ENCODE assay signal across 8 cellular contexts in the genomic region with DNA sequence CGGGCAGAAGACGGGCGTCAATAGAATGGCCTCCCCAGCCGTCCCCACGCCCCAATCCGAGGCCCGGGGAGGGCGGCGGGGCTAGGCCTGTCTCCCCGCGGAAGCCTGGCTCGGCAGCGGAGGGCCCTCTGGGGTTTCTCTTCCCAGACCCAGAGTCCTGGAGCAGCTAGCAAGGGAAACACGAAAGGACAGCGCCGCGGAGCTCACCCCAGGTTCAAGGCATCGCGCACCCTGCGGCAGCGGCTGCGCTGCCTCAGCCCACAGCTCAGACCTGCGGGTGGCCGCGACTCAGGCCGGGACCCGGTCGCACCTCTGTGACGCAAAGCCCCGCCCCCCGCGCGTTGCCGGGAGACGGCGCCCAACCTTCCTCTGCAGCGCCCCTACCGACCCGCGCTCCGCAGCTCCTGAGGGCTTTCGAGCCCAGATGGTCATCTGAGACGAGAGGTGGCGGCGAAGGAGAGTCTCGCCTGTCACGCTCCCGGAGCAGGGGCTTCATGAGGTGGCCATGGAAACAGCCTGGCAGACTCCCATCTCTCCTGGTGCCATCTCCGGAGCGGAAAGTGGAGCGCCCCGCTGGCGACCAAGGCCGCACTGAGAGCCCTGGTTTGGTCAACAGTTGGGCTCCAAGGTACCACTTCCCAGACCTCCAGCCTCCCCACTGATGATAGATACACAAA. TPM values are rescaled to one million over a fixed set of nuclear protein-coding genes. Genes with fewer than 3 reads are reported as not detected.
DNase-seq lines count a peak whose midpoint lies in the region; ATAC-seq lines count a peak whose summit lies in the region.

A gene with protein sequence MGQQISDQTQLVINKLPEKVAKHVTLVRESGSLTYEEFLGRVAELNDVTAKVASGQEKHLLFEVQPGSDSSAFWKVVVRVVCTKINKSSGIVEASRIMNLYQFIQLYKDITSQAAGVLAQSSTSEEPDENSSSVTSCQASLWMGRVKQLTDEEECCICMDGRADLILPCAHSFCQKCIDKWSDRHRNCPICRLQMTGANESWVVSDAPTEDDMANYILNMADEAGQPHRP (minus strand): TSS at position 273 of the 677 bp plus-strand sequence. CDS start 7,029 bp downstream, outside the sequence.

- H3K4me2 ChIP-seq in Karpas-422 (ENCODE audit: low read depth, low read length, poor library complexity, severe bottlenecking), result peak within 1 kb of the TSS; percentile 97

- peak within 1 kb of the TSS; percentile 60 for H3K27ac Mint-ChIP-seq in activated T-helper 2 cell treated with anti-CD3 and anti-CD28 coated beads, Interferon-gamma antibody, Interleukin-2, Interleukin-4, amounts not matched to agents 10 μg/mL and 5 μg/mL and 100 μg/mL, durations not matched to agents 14 hours and 24 hours and 36 hours
- H3K27ac Mint-ChIP-seq in natural killer cell treated with Interleukin-12 subunit alpha and Interleukin-12 subunit beta and Interleukin-15 and Interleukin-18, amount 100 ng/mL, for 72 hours, result peak within 1 kb of the TSS; percentile 56 to 85
- H3K27ac Mint-ChIP-seq in stimulated activated naive CD8-positive, alpha-beta T cell treated with anti-CD3 and anti-CD28 coated beads, Interleukin-15, Interleukin-2, amounts not matched to agents 100 ng/mL and 50 ng/mL, for 24 hours, result peak within 1 kb of the TSS; percentile 86

- H3K36me3 Mint-ChIP-seq in activated T-helper 2 cell treated with anti-CD3 and anti-CD28 coated beads, Interferon-gamma antibody, Interleukin-2, Interleukin-4, amounts not matched to agents 10 μg/mL and 5 μg/mL and 100 μg/mL, durations not matched to agents 14 hours and 24 hours and 36 hours (ENCODE audit: low read depth), result no peaks in the 10 kb centered on the region
- no peaks in the 10 kb centered on the region for H3K36me3 Mint-ChIP-seq in natural killer cell treated with Interleukin-12 subunit alpha and Interleukin-12 subunit beta and Interleukin-15 and Interleukin-18, amount 100 ng/mL, for 72 hours
- no peaks in the 10 kb centered on the region for H3K36me3 Mint-ChIP-seq in stimulated activated naive CD8-positive, alpha-beta T cell treated with anti-CD3 and anti-CD28 coated beads, Interleukin-15, Interleukin-2, amounts not matched to agents 100 ng/mL and 50 ng/mL, for 24 hours (ENCODE audit: low read depth)

- H3K27ac ChIP-seq in Karpas-422 (ENCODE audit: low read length), result no peak within 1 kb of the TSS

- H3K9me3 Mint-ChIP-seq in activated T-helper 2 cell treated with anti-CD3 and anti-CD28 coated beads, Interferon-gamma antibody, Interleukin-2, Interleukin-4, amounts not matched to agents 10 μg/mL and 5 μg/mL and 100 μg/mL, durations not matched to agents 14 hours and 24 hours and 36 hours, result peaks cover 4% of the 10 kb centered on the region
- no peaks in the 10 kb centered on the region for H3K9me3 Mint-ChIP-seq in natural killer cell treated with Interleukin-12 subunit alpha and Interleukin-12 subunit beta and Interleukin-15 and Interleukin-18, amount 100 ng/mL, for 72 hours
- H3K9me3 Mint-ChIP-seq in stimulated activated naive CD8-positive, alpha-beta T cell treated with anti-CD3 and anti-CD28 coated beads, Interleukin-15, Interleukin-2, amounts not matched to agents 100 ng/mL and 50 ng/mL, for 24 hours, result no peaks in the 10 kb centered on the region

- H3K27me3 Mint-ChIP-seq in activated T-helper 2 cell treated with anti-CD3 and anti-CD28 coated beads, Interferon-gamma antibody, Interleukin-2, Interleukin-4, amounts not matched to agents 10 μg/mL and 5 μg/mL and 100 μg/mL, durations not matched to agents 14 hours and 24 hours and 36 hours (ENCODE audit: low read depth), result peaks cover 1% of the 10 kb centered on the region
- H3K27me3 Mint-ChIP-seq in natural killer cell treated with Interleukin-12 subunit alpha and Interleukin-12 subunit beta and Interleukin-15 and Interleukin-18, amount 100 ng/mL, for 72 hours, result peaks cover 0 to 3% of the 10 kb centered on the region in 2 donors
- no peaks in the 10 kb centered on the region for H3K27me3 Mint-ChIP-seq in stimulated activated naive CD8-positive, alpha-beta T cell treated with anti-CD3 and anti-CD28 coated beads, Interleukin-15, Interleukin-2, amounts not matched to agents 100 ng/mL and 50 ng/mL, for 24 hours

- H4K20me1 ChIP-seq in Karpas-422 (ENCODE audit: insufficient read depth, low read depth, low read length), result no peaks in the 10 kb centered on the region; the same call in 1 of the 2 replicates

- peak; percentile 96 for DNase-seq in Daoy (ENCODE audit: low read depth)
- peak; percentile 97 for DNase-seq in Karpas-422
- peak; percentile 93 for DNase-seq in RKO (ENCODE audit: low spot score)
- DNase-seq in activated T-helper 2 cell treated with anti-CD3 and anti-CD28 coated beads, Interferon-gamma antibody, Interleukin-2, Interleukin-4, amounts not matched to agents 10 μg/mL and 5 μg/mL and 100 μg/mL, durations not matched to agents 14 hours and 24 hours and 36 hours (ENCODE audit: low spot score), result peak; percentile 92
- peak; percentile 84 for DNase-seq in fibroblast of peridontal ligament (ENCODE audit: extremely low read depth)
- peak; percentile 95 for DNase-seq in natural killer cell treated with Interleukin-12 subunit alpha and Interleukin-12 subunit beta and Interleukin-15 and Interleukin-18, amount 100 ng/mL, for 72 hours (ENCODE audit: low spot score)

- intact Hi-C loops in activated T-helper 2 cell treated with anti-CD3 and anti-CD28 coated beads, Interferon-gamma antibody, Interleukin-2, Interleukin-4, amounts not matched to agents 10 μg/mL and 5 μg/mL and 100 μg/mL, durations not matched to agents 14 hours and 24 hours and 36 hours (cut with micrococcal nuclease), result loop anchor here (2.0 to 10.0 kb wide), 5 partner anchors 14 to 196 kb away; a partner anchor contains a TSS

- no peaks in the 10 kb centered on the region for H3K9me2 ChIP-seq in Karpas-422 (replicated peaks; ENCODE audit: insufficient read depth, low read length)

- H3K4me3 Mint-ChIP-seq in activated T-helper 2 cell treated with anti-CD3 and anti-CD28 coated beads, Interferon-gamma antibody, Interleukin-2, Interleukin-4, amounts not matched to agents 10 μg/mL and 5 μg/mL and 100 μg/mL, durations not matched to agents 14 hours and 24 hours and 36 hours (ENCODE audit: low read depth), result peak within 1 kb of the TSS; percentile 89
- H3K4me3 Mint-ChIP-seq in natural killer cell treated with Interleukin-12 subunit alpha and Interleukin-12 subunit beta and Interleukin-15 and Interleukin-18, amount 100 ng/mL, for 72 hours, result peak within 1 kb of the TSS; percentile 91
- H3K4me3 Mint-ChIP-seq in stimulated activated naive CD8-positive, alpha-beta T cell treated with anti-CD3 and anti-CD28 coated beads, Interleukin-15, Interleukin-2, amounts not matched to agents 100 ng/mL and 50 ng/mL, for 24 hours, result peak within 1 kb of the TSS; percentile 81

- H3K4me1 Mint-ChIP-seq in activated T-helper 2 cell treated with anti-CD3 and anti-CD28 coated beads, Interferon-gamma antibody, Interleukin-2, Interleukin-4, amounts not matched to agents 10 μg/mL and 5 μg/mL and 100 μg/mL, durations not matched to agents 14 hours and 24 hours and 36 hours (ENCODE audit: low read depth), result peaks cover 17% of the 10 kb centered on the region
- peaks cover 14% of the 10 kb centered on the region in 2 donors for H3K4me1 Mint-ChIP-seq in natural killer cell treated with Interleukin-12 subunit alpha and Interleukin-12 subunit beta and Interleukin-15 and Interleukin-18, amount 100 ng/mL, for 72 hours (ENCODE audit: low read depth in 2 of 2)
- peaks cover 38% of the 10 kb centered on the region for H3K4me1 Mint-ChIP-seq in stimulated activated naive CD8-positive, alpha-beta T cell treated with anti-CD3 and anti-CD28 coated beads, Interleukin-15, Interleukin-2, amounts not matched to agents 100 ng/mL and 50 ng/mL, for 24 hours (ENCODE audit: low read depth)

- no peaks in the 10 kb centered on the region for H3K27me3 ChIP-seq in Karpas-422 (ENCODE audit: low read length)

- H3K4me3 ChIP-seq in Karpas-422 (ENCODE audit: low read length), result peak within 1 kb of the TSS; percentile 85

- H3K79me2 ChIP-seq in Karpas-422 (ENCODE audit: low read length), result peaks cover 8% of the 10 kb centered on the region; the same call in 1 of the 2 replicates

- H3K4me1 ChIP-seq in Karpas-422 (ENCODE audit: low read length), result peaks cover 35% of the 10 kb centered on the region

- ATAC-seq in GM21825 (IDR thresholded peaks at IDR 0.05; ENCODE audit: unreplicated experiment), result peak; percentile 99
- ATAC-seq in natural killer cell treated with Interleukin-12 subunit alpha and Interleukin-12 subunit beta and Interleukin-15 and Interleukin-18, amount 100 ng/mL, for 72 hours, result peak; percentile 99 to 100

- peak within 1 kb of the TSS; percentile 80 for H3K9ac ChIP-seq in Karpas-422 (ENCODE audit: low read length)

- H2AFZ ChIP-seq in Karpas-422 (ENCODE audit: low read length), result peak within 1 kb of the TSS; percentile 97

- no peaks in the 10 kb centered on the region for H3K36me3 ChIP-seq in Karpas-422 (ENCODE audit: insufficient read depth, low read length)

- H3K9me3 ChIP-seq in Karpas-422 (ENCODE audit: low read length), result no peaks in the 10 kb centered on the region; the same call in 1 of the 2 replicates

RNA-seq across cellular contexts. Expression of the gene that starts here (rescaled TPM):
- 11.5 and 27.4 TPM in 2 replicates for total RNA-seq in Daoy (2014; rRNA removed; shearing (Covaris generic))
- total RNA-seq in Karpas-422 (2014; rRNA removed; shearing (Covaris generic); ENCODE audit: low replicate concordance), result 10.5 and 12.2 TPM in 2 replicates
- 13.2 and 15.6 TPM in 2 replicates for total RNA-seq in activated T-helper 2 cell treated with anti-CD3 and anti-CD28 coated beads, Interferon-gamma antibody, Interleukin-2, Interleukin-4, amounts not matched to agents 10 μg/mL and 5 μg/mL and 100 μg/mL, durations not matched to agents 14 hours and 24 hours and 36 hours
- 10 to 100 TPM in 1 of 2 donors, 1 to 10 TPM in 1; 9.5 to 12.7 TPM for total RNA-seq in natural killer cell treated with Interleukin-12 subunit alpha and Interleukin-12 subunit beta and Interleukin-15 and Interleukin-18, amount 100 ng/mL, for 72 hours
